Comparison of ENCODE assay signal across 20 cellular contexts in the genomic region with DNA sequence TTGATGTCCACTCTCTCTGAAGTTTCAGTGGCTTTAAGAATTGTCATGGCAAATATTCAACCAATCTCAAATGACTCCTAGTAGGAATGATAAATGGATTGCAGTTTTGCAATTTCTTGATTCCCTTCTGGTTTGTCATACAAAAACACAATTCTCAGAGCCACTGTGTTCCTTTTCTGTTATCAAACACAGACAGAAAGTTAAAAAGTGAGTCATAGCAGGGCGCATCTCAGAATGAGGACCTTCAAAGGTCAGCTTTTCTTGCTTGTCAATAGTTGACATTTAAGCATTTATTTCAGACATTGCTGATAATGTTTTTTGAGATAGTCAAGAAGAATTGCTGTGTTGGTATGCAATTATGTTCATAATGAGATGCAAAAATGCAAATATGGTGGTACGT.
"Had no signal": no experiment of that assay in that cellular context is flagged by ENCODE, and none has a peak within 500 bp of the region (broad histone marks: within the 10 kb centered on the region; RNA-seq: fewer than 3 reads in every experiment).

No MANE protein-coding gene starts in this region.

- FAIRE-seq: astrocyte, keratinocyte, TTC549 had no signal

- H3K4me1 ChIP-seq: breast epithelium, colonic mucosa, esophagus muscularis mucosa, heart right ventricle, left lung had no signal

- H3K27me3 ChIP-seq: breast epithelium, colonic mucosa, left lung had no signal

- ATAC-seq: effector memory CD8-positive, alpha-beta T cell; heart right ventricle; left lung; naive thymus-derived CD4-positive, alpha-beta T cell had no signal

- H3K9me3 ChIP-seq: breast epithelium, colonic mucosa, esophagus muscularis mucosa, heart right ventricle, left lung had no signal

- H3K36me3 ChIP-seq: breast epithelium, colonic mucosa, esophagus muscularis mucosa, heart right ventricle, left lung had no signal

- H3K4me3 ChIP-seq: breast epithelium, colonic mucosa, dorsolateral prefrontal cortex, esophagus muscularis mucosa, heart right ventricle, left lung, lung had no signal

- DNase-seq: activated B cell treated with CpG ODN at 0.5 μM for 24 hours; activated CD4-positive, alpha-beta memory T cell treated with anti-CD3 and anti-CD28 coated beads for 36 hours; activated CD4-positive, alpha-beta T cell treated with anti-CD3 and anti-CD28 coated beads for 4 hours; activated naive CD4-positive, alpha-beta T cell treated with Interleukin-2 at 50 U/mL for 16 hours; activated naive CD8-positive, alpha-beta T cell treated with anti-CD3 and anti-CD28 coated beads for 36 hours; activated T-cell treated with anti-CD3 and anti-CD28 coated beads, Interleukin-2, amount 50 U/mL, for 48 hours; colonic mucosa; dorsolateral prefrontal cortex; effector memory CD8-positive, alpha-beta T cell; heart right ventricle; left lung; naive thymus-derived CD4-positive, alpha-beta T cell; stimulated activated CD4-positive, alpha-beta T cell treated with anti-CD3 and anti-CD28 coated beads, Interleukin-4, amount 100 ng/mL, for 24 hours; stimulated activated naive CD4-positive, alpha-beta T cell treated with Interleukin-2 at 50 U/mL for 16 hours had no signal

- H3K27ac ChIP-seq: breast epithelium, colonic mucosa, dorsolateral prefrontal cortex, esophagus muscularis mucosa, heart right ventricle, left lung had no signal
